Comparison of ENCODE assay signal across 8 cellular contexts in genomic region chr20:9912858-9913434, GRCh38.
A peak's percentile ranks its signal among the peaks of the same experiment; 100 is the strongest.
DNase-seq lines count a peak whose midpoint lies in the region; ATAC-seq and TF ChIP-seq lines count a peak whose summit lies in the region.
"Had no signal": no experiment of that assay in that cellular context is flagged by ENCODE, and none has a peak within 500 bp of the region (broad histone marks: within the 10 kb centered on the region; RNA-seq: fewer than 3 reads in every experiment).

No MANE protein-coding gene starts in this region.

- no peak overlapping the region for H3K4me3 ChIP-seq in fibroblast of pulmonary artery (replicated peaks; ENCODE audit: low read depth, low read length)

- peak; percentile 85 for TF ChIP-seq CTCF in fibroblast of pulmonary artery (IDR thresholded peaks at IDR 0.05; ENCODE audit: low read length, missing control alignments)

- ATAC-seq in GM21619 (IDR thresholded peaks at IDR 0.05; ENCODE audit: unreplicated experiment) = peak; percentile 70
- ATAC-seq: activated naive CD4-positive, alpha-beta T cell treated with anti-CD3 and anti-CD28 coated beads, Interleukin-2, amount 50 U/mL, for 72 hours had no signal

- DNase-seq in EL (peak; percentile 44), NCI-H1930 (lab: John Stamatoyannopoulos, UW) (peak; percentile 16 to 25), fibroblast of pulmonary artery (ENCODE audit: low read depth) (peak; percentile 63), pons (ENCODE audit: low spot score) (peak; percentile 46), GM19238 (ENCODE audit: insufficient read length, low spot score) (no peak)
- peak; percentile 46 to 52 for DNase-seq in activated CD4-positive, alpha-beta T cell treated with anti-CD3 and anti-CD28 coated beads, Interleukin-2, amount 50 U/mL, for 48 hours
